15 cellular contexts compared by ENCODE assay signal in the genomic region with DNA sequence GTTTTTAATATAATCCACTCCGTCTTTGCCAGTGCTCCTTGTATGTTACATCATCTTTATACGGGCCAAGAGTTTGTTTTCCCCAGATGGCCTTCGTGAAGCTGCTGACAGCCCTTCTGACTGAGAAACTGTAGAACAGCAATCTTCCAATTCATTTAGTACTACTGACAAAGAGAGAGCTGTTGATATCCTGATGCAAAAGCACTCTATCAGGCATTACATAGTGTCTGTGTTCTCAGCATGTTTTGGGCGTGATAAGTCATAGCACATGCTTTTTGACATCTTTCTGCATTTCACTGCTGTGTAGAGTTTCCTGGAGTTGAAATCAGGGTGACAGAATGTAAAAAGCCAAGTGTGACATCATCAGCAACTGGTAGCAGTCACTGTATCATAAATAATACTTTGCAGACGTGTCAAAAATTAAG.
DNase-seq lines count a peak whose midpoint lies in the region; ATAC-seq and TF ChIP-seq lines count a peak whose summit lies in the region.
"Had no signal": no experiment of that assay in that cellular context is flagged by ENCODE, and none has a peak within 500 bp of the region (broad histone marks: within the 10 kb centered on the region; RNA-seq: fewer than 3 reads in every experiment).

No MANE protein-coding gene starts in this region.

- no peaks in the 10 kb centered on the region for H4K20me1 ChIP-seq in SK-N-SH (ENCODE audit: insufficient read depth)

- no peaks in the 10 kb centered on the region for H3K27me3 Mint-ChIP-seq in natural killer cell (ENCODE audit: low read depth in 2 of 2)
- H3K27me3 Mint-ChIP-seq in activated CD4-positive, alpha-beta T cell treated with anti-CD3 and anti-CD28 coated beads, Interleukin-2, amount 10 ng/mL, durations not matched to agents 24 days and 14 days = no peaks in the 10 kb centered on the region
- H3K27me3 Mint-ChIP-seq: CD4-positive, alpha-beta memory T cell had no signal

- DNase-seq in GM04503 (ENCODE audit: low read depth) = peak; percentile 17
- DNase-seq in SK-N-SH = no peak
- DNase-seq in pons (ENCODE audit: low spot score) = peak; percentile 85
- DNase-seq in natural killer cell = no peak
- DNase-seq in activated CD4-positive, alpha-beta T cell treated with anti-CD3 and anti-CD28 coated beads, Interleukin-2, amount 10 ng/mL, durations not matched to agents 24 days and 14 days = no peak
- DNase-seq in COLO829 (ENCODE audit: low spot score) = no peak
- no peak for DNase-seq in GM10248 (ENCODE audit: extremely low spot score)
- DNase-seq: activated T-cell treated with anti-CD3 and anti-CD28 coated beads for 4 hours; amniotic stem cell; CD4-positive, alpha-beta memory T cell; effector memory CD4-positive, alpha-beta T cell; MG63; RPMI8226 had no signal

- H3K4me3 Mint-ChIP-seq in natural killer cell = no peak overlapping the region
- no peak overlapping the region for H3K4me3 Mint-ChIP-seq in activated CD4-positive, alpha-beta T cell treated with anti-CD3 and anti-CD28 coated beads, Interleukin-2, amount 10 ng/mL, durations not matched to agents 24 days and 14 days
- H3K4me3 Mint-ChIP-seq: CD4-positive, alpha-beta memory T cell had no signal

- H3K9me2 ChIP-seq in SK-N-SH = no peaks in the 10 kb centered on the region

- no peak overlapping the region for H2AFZ ChIP-seq in SK-N-SH (ENCODE audit: low read depth)

- no peak overlapping the region for H3K4me2 ChIP-seq in SK-N-SH

- POLR2A ChIA-PET in SK-N-SH (lab: Yijun Ruan, JAX) = no interaction called here
- POLR2A ChIA-PET in GM10248 (lab: Yijun Ruan, JAX) = no interaction called here

- H3K9me3 Mint-ChIP-seq in natural killer cell = peaks cover 7 to 12% of the 10 kb centered on the region in 2 donors
- no peaks in the 10 kb centered on the region for H3K9me3 Mint-ChIP-seq in activated CD4-positive, alpha-beta T cell treated with anti-CD3 and anti-CD28 coated beads, Interleukin-2, amount 10 ng/mL, durations not matched to agents 24 days and 14 days

- H3K27ac ChIP-seq in SK-N-SH (ENCODE audit: low read depth in 2 of 2, low read length in 1 of 2) = peak overlapping the region in 1 of 2 experiments; percentile 85; a peak in 2 of 4 replicates
- peak overlapping the region in 2 of 4 donors; percentile 11 to 16 for H3K27ac ChIP-seq in gastroesophageal sphincter
- H3K27ac ChIP-seq: HL-60 had no signal

- no peaks in the 10 kb centered on the region for H3K4me1 Mint-ChIP-seq in natural killer cell
- no peaks in the 10 kb centered on the region for H3K4me1 Mint-ChIP-seq in activated CD4-positive, alpha-beta T cell treated with anti-CD3 and anti-CD28 coated beads, Interleukin-2, amount 10 ng/mL, durations not matched to agents 24 days and 14 days
- H3K4me1 Mint-ChIP-seq: CD4-positive, alpha-beta memory T cell had no signal

- intact Hi-C loops in natural killer cell (cut with micrococcal nuclease) = no loop called here
- intact Hi-C loops in activated CD4-positive, alpha-beta T cell treated with anti-CD3 and anti-CD28 coated beads, Interleukin-2, amount 10 ng/mL, durations not matched to agents 24 days and 14 days (cut with micrococcal nuclease) = no loop called here

- H3K27me3 ChIP-seq in SK-N-SH (ENCODE audit: insufficient read depth) (no peaks in the 10 kb centered on the region), gastroesophageal sphincter (no peaks in the 10 kb centered on the region)
- H3K27me3 ChIP-seq: MG63 had no signal

- H3K36me3 Mint-ChIP-seq in natural killer cell = no peaks in the 10 kb centered on the region
- no peaks in the 10 kb centered on the region for H3K36me3 Mint-ChIP-seq in activated CD4-positive, alpha-beta T cell treated with anti-CD3 and anti-CD28 coated beads, Interleukin-2, amount 10 ng/mL, durations not matched to agents 24 days and 14 days (ENCODE audit: low read depth)
- H3K36me3 Mint-ChIP-seq: CD4-positive, alpha-beta memory T cell had no signal

- ATAC-seq in gastroesophageal sphincter = peak; percentile 69
- no peak for ATAC-seq in natural killer cell

- TF ChIP-seq CTCF in SK-N-SH (IDR thresholded peaks at IDR 0.05) (no peak), gastroesophageal sphincter (IDR thresholded peaks at IDR 0.05) (no peak), natural killer cell (IDR thresholded peaks at IDR 0.05) (no peak), GM10248 (IDR thresholded peaks at IDR 0.05; ENCODE audit: control extremely low read depth, extremely low read depth, low read depth, missing control alignments) (no peak)

- no peaks in the 10 kb centered on the region for H3K79me2 ChIP-seq in SK-N-SH (ENCODE audit: insufficient read depth)

- WGBS in SK-N-SH (ENCODE audit: low lambda C conversion rate) = 5% methylated on average over 5 of the region's 5 CpGs
- 12 to 18% methylated on average over 5 of the region's 5 CpGs for WGBS in gastroesophageal sphincter (ENCODE audit: low coverage in 1 of 2), 2 donors

- H3K4me1 ChIP-seq in SK-N-SH (ENCODE audit: control insufficient read depth in 1 of 2, insufficient read depth in 2 of 2, low read depth in 1 of 2, low read length in 1 of 2) (peaks cover 0 to 10% of the 10 kb centered on the region in 2 experiments; a peak in 3 of 4 replicates), gastroesophageal sphincter (peaks cover 4 to 33% (median 10%) of the 10 kb centered on the region in 3 donors)

- H3K4me3 ChIP-seq in SK-N-SH (ENCODE audit: low read depth in 2 of 2, low read length in 1 of 2) (no peak overlapping the region), gastroesophageal sphincter (no peak overlapping the region)
- H3K4me3 ChIP-seq: MG63 had no signal

- no peaks in the 10 kb centered on the region for H3K9me3 ChIP-seq in SK-N-SH
- no peaks in the 10 kb centered on the region for H3K9me3 ChIP-seq in gastroesophageal sphincter
- H3K9me3 ChIP-seq: MG63 had no signal

- CTCF ChIA-PET in SK-N-SH (lab: Yijun Ruan, JAX) (no interaction called here), GM10248 (lab: Yijun Ruan, JAX) (no interaction called here)

- no peaks in the 10 kb centered on the region for H3K36me3 ChIP-seq in SK-N-SH (replicated peaks in 1 of 2; ENCODE audit: control insufficient read depth in 1 of 2, insufficient read depth in 2 of 2, low read length in 1 of 2)
- no peaks in the 10 kb centered on the region for H3K36me3 ChIP-seq in gastroesophageal sphincter
- H3K36me3 ChIP-seq: MG63 had no signal

- no peak for TF ChIP-seq POLR2A in gastroesophageal sphincter (IDR thresholded peaks at IDR 0.05)

- H3K9ac ChIP-seq in SK-N-SH = no peak overlapping the region

- no peaks in the 10 kb centered on the region for H3F3A ChIP-seq in SK-N-SH (replicated peaks; ENCODE audit: insufficient read depth)

- peak; percentile 27 for TF ChIP-seq RAD21 in SK-N-SH (IDR thresholded peaks at IDR 0.05; ENCODE audit: low read length)

- TF ChIP-seq EP300 in SK-N-SH (IDR thresholded peaks at IDR 0.05; ENCODE audit: borderline replicate concordance in 1 of 2, low read depth in 1 of 2, low read length in 1 of 2) = no peak
- TF ChIP-seq EP300 in gastroesophageal sphincter (IDR thresholded peaks at IDR 0.05) = no peak

- no peak overlapping the region for H3K27ac Mint-ChIP-seq in natural killer cell
- H3K27ac Mint-ChIP-seq in activated CD4-positive, alpha-beta T cell treated with anti-CD3 and anti-CD28 coated beads, Interleukin-2, amount 10 ng/mL, durations not matched to agents 24 days and 14 days = no peak overlapping the region
- H3K27ac Mint-ChIP-seq: CD4-positive, alpha-beta memory T cell had no signal

TF ChIP-seq in SK-N-SH, 30 proteins besides CTCF, POLR2A, EP300 and RAD21:
- TF ChIP-seq GATA2 (CRISPR knock-in tag; IDR thresholded peaks at IDR 0.05) = peak; percentile 9; the same call in 1 of the 2 replicates
- TF ChIP-seq MXI1 (IDR thresholded peaks at IDR 0.05; ENCODE audit: low read depth, low read length) = peak; percentile 62
- no peak for TF ChIP-seq FOSL2 (IDR thresholded peaks at IDR 0.05; ENCODE audit: borderline replicate concordance, low read depth)

Comparison
In these comparisons a context has a peak if more than half of its experiments do, and no peak if none do; other contexts are left out.
1. DNase-seq: peak in GM04503 (single experiment) and pons (single experiment); none in SK-N-SH (single experiment), natural killer cell (single experiment), activated CD4-positive, alpha-beta T cell treated with anti-CD3 and anti-CD28 coated beads, Interleukin-2, amount 10 ng/mL, durations not matched to agents 24 days and 14 days (single experiment), COLO829 (single experiment) and GM10248 (single experiment).